ENCODE assay signal across 8 cellular contexts in the genomic region with DNA sequence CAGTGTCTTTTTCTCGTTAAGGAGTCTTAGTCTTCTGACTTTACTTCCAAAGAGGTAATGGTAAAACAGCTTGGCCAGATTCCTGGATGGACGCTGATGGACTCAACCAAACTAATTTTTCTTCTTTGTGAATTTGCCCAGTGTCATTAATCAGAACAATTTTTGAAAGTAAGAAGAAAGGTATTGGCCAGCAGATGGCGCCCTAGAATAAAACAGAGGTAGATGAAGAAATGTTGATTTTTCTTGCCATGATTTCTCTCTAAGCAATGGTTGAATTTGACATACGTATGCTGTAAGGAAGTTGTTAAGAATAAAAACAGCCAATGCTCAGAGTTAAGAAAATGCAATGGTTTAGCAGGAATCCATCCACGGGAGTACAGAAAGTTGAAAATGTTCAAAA.
DNase-seq lines count a peak whose midpoint lies in the region; ATAC-seq, FAIRE-seq and TF ChIP-seq lines count a peak whose summit lies in the region.

No MANE protein-coding gene starts in this region.

- H3K23me2 ChIP-seq in H1 (ENCODE audit: low read depth, low read length): no peaks in the 10 kb centered on the region

- H2BK12ac ChIP-seq in H1 (ENCODE audit: low read depth, low read length): no peak overlapping the region
- no peak overlapping the region for H2BK12ac ChIP-seq in neuronal stem cell (ENCODE audit: low read length)

- no peak overlapping the region for H2BK120ac ChIP-seq in H1 (replicated peaks; ENCODE audit: low read depth, low read length)
- H2BK120ac ChIP-seq in neuronal stem cell (ENCODE audit: low read depth, low read length): no peak overlapping the region

- H3K9me3 ChIP-seq in heart left ventricle: peaks cover 0 to 5% (median 0%) of the 10 kb centered on the region in 12 donors
- H3K9me3 ChIP-seq in H1 (ENCODE audit: insufficient read depth in 2 of 2, low read depth in 1 of 2, low read length in 1 of 2): peaks cover 0 to 4% of the 10 kb centered on the region in 2 experiments; a peak in 1 of 4 replicates
- no peaks in the 10 kb centered on the region for H3K9me3 ChIP-seq in neuronal stem cell (replicated peaks in 1 of 2; ENCODE audit: control insufficient read depth in 2 of 2, insufficient read depth in 1 of 2, low read depth in 1 of 2, low read length in 2 of 2)

- FAIRE-seq in H1 (lab: Jason Lieb, UNC) (peak; percentile 36), urothelium cell line (lab: Jason Lieb, UNC) (no peak)

- H3K18ac ChIP-seq in H1 (ENCODE audit: extremely low read depth, low read length) (no peak overlapping the region), neuronal stem cell (ENCODE audit: low read length) (no peak overlapping the region)

- no peaks in the 10 kb centered on the region for H4K20me1 ChIP-seq in H1 (replicated peaks in 1 of 2; ENCODE audit: control insufficient read depth in 1 of 2, insufficient read depth in 2 of 2, low read length in 2 of 2)

- no peak overlapping the region for H3K4me3 ChIP-seq in heart left ventricle
- no peak overlapping the region for H3K4me3 ChIP-seq in H1 (ENCODE audit: extremely low read depth in 1 of 4, insufficient read depth in 2 of 4, low read depth in 3 of 4, low read length in 4 of 4)
- no peak overlapping the region for H3K4me3 ChIP-seq in neuronal stem cell (ENCODE audit: low read length in 2 of 2)

- no peak overlapping the region for H2BK15ac ChIP-seq in H1 (ENCODE audit: low read length)
- no peak overlapping the region for H2BK15ac ChIP-seq in neuronal stem cell (ENCODE audit: low read length)

- intact Hi-C loops in heart left ventricle (cut with DNase I): loop anchor here (5.0 to 10.0 kb wide), 4 partner anchors 72 to 732 kb away; no protein-coding TSS in a partner anchor
- intact Hi-C loops in left ventricle myocardium superior (cut with micrococcal nuclease): loop anchor here (10.0 kb wide), 1 partner anchor 732 kb away; no protein-coding TSS in a partner anchor

- DNase-seq in heart left ventricle (peak in 2 of 5 donors; percentile 17 to 42), left ventricle myocardium superior (no peak), NCI-H2107 (lab: John Stamatoyannopoulos, UW) (peak; percentile 19), H1 (ENCODE audit: low read depth in 1 of 2, low spot score in 2 of 2) (peak in 1 of 2 experiments; percentile 71), neuronal stem cell (ENCODE audit: low spot score) (peak; percentile 62), urothelium cell line (ENCODE audit: low spot score) (peak; percentile 17), GF-D8 (lab: John Stamatoyannopoulos, UW) (no peak)
- peak; percentile 55 to 65 for DNase-seq in activated CD4-positive, alpha-beta T cell treated with anti-CD3 and anti-CD28 coated beads for 4 hours

- TF ChIP-seq RAD21 in H1 (IDR thresholded peaks at IDR 0.05 in 1 of 2, conservative IDR thresholded peaks at IDR 0.05 in 1 of 2; ENCODE audit: low read depth in 2 of 2, low read length in 2 of 2): peak; percentile 59 to 63

- no peak overlapping the region for H4K91ac ChIP-seq in H1 (replicated peaks; ENCODE audit: insufficient read length, low read length)
- no peak overlapping the region for H4K91ac ChIP-seq in neuronal stem cell (ENCODE audit: low read depth, low read length, poor library complexity)

- no peak overlapping the region for H2BK20ac ChIP-seq in H1 (ENCODE audit: low read length)

- H3K23ac ChIP-seq in H1 (ENCODE audit: insufficient read length) (no peak overlapping the region), neuronal stem cell (ENCODE audit: low read depth, low read length, poor library complexity) (no peak overlapping the region)

- no peaks in the 10 kb centered on the region for H3K4me1 ChIP-seq in heart left ventricle
- no peaks in the 10 kb centered on the region; a peak in 1 of 7 replicates for H3K4me1 ChIP-seq in H1 (replicated peaks in 1 of 4; ENCODE audit: control insufficient read depth in 3 of 4, insufficient read depth in 4 of 4, low read length in 3 of 4)
- no peaks in the 10 kb centered on the region for H3K4me1 ChIP-seq in neuronal stem cell (ENCODE audit: control insufficient read depth in 2 of 2, insufficient read depth in 1 of 2, low read depth in 1 of 2, low read length in 2 of 2)

- no peak overlapping the region for H2AK5ac ChIP-seq in H1 (ENCODE audit: low read depth, low read length)
- H2AK5ac ChIP-seq in neuronal stem cell (ENCODE audit: low read depth, low read length): no peak overlapping the region

- no peak for TF ChIP-seq EP300 in H1 (IDR thresholded peaks at IDR 0.05; ENCODE audit: borderline replicate concordance in 1 of 2, low read depth in 2 of 2, low read length in 2 of 2)

- POLR2A ChIA-PET in H1 (lab: Charles Lee; ENCODE audit: partially characterized antibody): no interaction called here

- H3K27ac ChIP-seq in heart left ventricle: no peak overlapping the region
- no peak overlapping the region for H3K27ac ChIP-seq in H1 (ENCODE audit: low read depth, low read length)
- no peak overlapping the region for H3K27ac ChIP-seq in neuronal stem cell (replicated peaks; ENCODE audit: low read length)

- H3K9ac ChIP-seq in H1 (replicated peaks in 1 of 4; ENCODE audit: extremely low read depth in 1 of 4, low read depth in 3 of 4, low read length in 3 of 4) (no peak overlapping the region), neuronal stem cell (ENCODE audit: low read depth, low read length, poor library complexity) (no peak overlapping the region)

- no peak overlapping the region for H3K4me2 ChIP-seq in H1 (ENCODE audit: insufficient read depth in 1 of 2, low read depth in 2 of 2, low read length in 2 of 2)
- no peak overlapping the region for H3K4me2 ChIP-seq in neuronal stem cell (ENCODE audit: insufficient read depth, low read length, poor library complexity, severe bottlenecking)

- H3K56ac ChIP-seq in H1 (replicated peaks; ENCODE audit: insufficient read length, low read depth, low read length): no peak overlapping the region

- TF ChIP-seq POLR2A in heart left ventricle (IDR thresholded peaks at IDR 0.05) (no peak), H1 (IDR thresholded peaks at IDR 0.05; ENCODE audit: control extremely low read depth in 1 of 2, low read depth in 2 of 2, low read length in 2 of 2) (no peak)

- H3K27me3 ChIP-seq in heart left ventricle (peaks cover 0 to 8% (median 0%) of the 10 kb centered on the region in 9 donors), H1 (replicated peaks in 1 of 4; ENCODE audit: control insufficient read depth in 3 of 4, extremely low read depth in 1 of 4, insufficient read depth in 3 of 4, low read length in 3 of 4) (no peaks in the 10 kb centered on the region), neuronal stem cell (ENCODE audit: control insufficient read depth in 3 of 3, insufficient read depth in 3 of 3, low read depth in 1 of 3, low read length in 3 of 3) (no peaks in the 10 kb centered on the region)

- H2BK5ac ChIP-seq in H1 (ENCODE audit: low read depth, low read length) (no peak overlapping the region), neuronal stem cell (ENCODE audit: low read length) (no peak overlapping the region)

- H3K4ac ChIP-seq in H1 (replicated peaks; ENCODE audit: insufficient read length, low read depth, low read length) (no peak overlapping the region), neuronal stem cell (ENCODE audit: low read length) (no peak overlapping the region)

- ATAC-seq in heart left ventricle: no peak
- no peak for ATAC-seq in left ventricle myocardium superior

- H3K14ac ChIP-seq in H1 (ENCODE audit: insufficient read length): no peak overlapping the region
- no peak overlapping the region for H3K14ac ChIP-seq in neuronal stem cell (ENCODE audit: low read length)

- no peak overlapping the region for H4K5ac ChIP-seq in H1 (ENCODE audit: insufficient read length, low read depth, low read length)

- no peaks in the 10 kb centered on the region for H3K79me1 ChIP-seq in H1 (ENCODE audit: low read depth, low read length)
- H3K79me1 ChIP-seq in neuronal stem cell (ENCODE audit: low read depth, low read length): no peaks in the 10 kb centered on the region

- H3K36me3 ChIP-seq in heart left ventricle (no peaks in the 10 kb centered on the region), H1 (ENCODE audit: control insufficient read depth in 2 of 4, insufficient read depth in 4 of 4, low read length in 3 of 4) (no peaks in the 10 kb centered on the region), neuronal stem cell (replicated peaks in 1 of 2; ENCODE audit: control insufficient read depth in 2 of 2, insufficient read depth in 2 of 2, low read length in 2 of 2) (no peaks in the 10 kb centered on the region)

- 8 to 12% (median 11%) methylated on average over 5 of the region's 5 CpGs for WGBS in heart left ventricle, 4 donors
- WGBS in H1 (ENCODE audit: extremely low coverage in 1 of 2, insufficient coverage in 1 of 2, insufficient read length in 1 of 2, insufficient replicate concordance in 2 of 2, low coverage in 1 of 2, low lambda C conversion rate in 2 of 2, missing lambda C conversion rate in 1 of 2), 2 experiments: 22% methylated on average over 5 of the region's 5 CpGs; no CpG with 5 or more reads in 1 of the 2 experiments
- no CpG with 5 or more reads among the region's 5 CpGs for WGBS in neuronal stem cell (ENCODE audit: extremely low coverage in 2 of 2, insufficient read length in 2 of 2, insufficient replicate concordance in 1 of 2), 2 donors

- H2AFZ ChIP-seq in H1 (ENCODE audit: low read length) (peak overlapping the region; percentile 30; the same call in 1 of the 2 replicates), neuronal stem cell (ENCODE audit: low read length) (no peak overlapping the region)

- peak; percentile 50 to 67 (median 60) for TF ChIP-seq CTCF in heart left ventricle (IDR thresholded peaks at IDR 0.05)
- peak in 2 of 3 experiments; percentile 31 to 40; a peak in 2 of 4 replicates for TF ChIP-seq CTCF in H1 (IDR thresholded peaks at IDR 0.05; ENCODE audit: control extremely low read depth in 1 of 3, insufficient read depth in 1 of 3, low read depth in 1 of 3, low read length in 3 of 3)

- CTCF ChIA-PET in H1 (lab: Charles Lee; ENCODE audit: partially characterized antibody): interaction anchor here (0.8 to 6.1 kb wide), 28 partner anchors 13 to 734 kb away, joined by 3 to 31 read pairs (median 5); no protein-coding TSS in a partner anchor

- H4K8ac ChIP-seq in H1 (ENCODE audit: extremely low read depth, insufficient read depth, low read length) (no peak overlapping the region), neuronal stem cell (ENCODE audit: low read depth, low read length) (no peak overlapping the region)

- no peaks in the 10 kb centered on the region for H3K79me2 ChIP-seq in H1 (ENCODE audit: control insufficient read depth in 1 of 2, insufficient read depth in 2 of 2, low read length in 2 of 2)

TF ChIP-seq in H1, 55 proteins besides CTCF, POLR2A, EP300 and RAD21 (continues in another document):
- TF ChIP-seq POU5F1 (IDR thresholded peaks at IDR 0.05; ENCODE audit: low read depth, low read length): no peak
- TF ChIP-seq ASH2L (IDR thresholded peaks at IDR 0.05; ENCODE audit: low read length): no peak
- TF ChIP-seq, protein P1, sequence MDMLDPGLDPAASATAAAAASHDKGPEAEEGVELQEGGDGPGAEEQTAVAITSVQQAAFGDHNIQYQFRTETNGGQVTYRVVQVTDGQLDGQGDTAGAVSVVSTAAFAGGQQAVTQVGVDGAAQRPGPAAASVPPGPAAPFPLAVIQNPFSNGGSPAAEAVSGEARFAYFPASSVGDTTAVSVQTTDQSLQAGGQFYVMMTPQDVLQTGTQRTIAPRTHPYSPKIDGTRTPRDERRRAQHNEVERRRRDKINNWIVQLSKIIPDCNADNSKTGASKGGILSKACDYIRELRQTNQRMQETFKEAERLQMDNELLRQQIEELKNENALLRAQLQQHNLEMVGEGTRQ (IDR thresholded peaks at IDR 0.05; ENCODE audit: low read length): no peak

Comparison
In these comparisons a context has a peak if more than half of its experiments do, and no peak if none do; other contexts are left out.
1. DNase-seq: peak in NCI-H2107 (single experiment), activated CD4-positive, alpha-beta T cell treated with anti-CD3 and anti-CD28 coated beads for 4 hours (2 of 2), neuronal stem cell (single experiment) and urothelium cell line (single experiment); none in left ventricle myocardium superior (single experiment) and GF-D8 (single experiment).